In the genomic region with DNA sequence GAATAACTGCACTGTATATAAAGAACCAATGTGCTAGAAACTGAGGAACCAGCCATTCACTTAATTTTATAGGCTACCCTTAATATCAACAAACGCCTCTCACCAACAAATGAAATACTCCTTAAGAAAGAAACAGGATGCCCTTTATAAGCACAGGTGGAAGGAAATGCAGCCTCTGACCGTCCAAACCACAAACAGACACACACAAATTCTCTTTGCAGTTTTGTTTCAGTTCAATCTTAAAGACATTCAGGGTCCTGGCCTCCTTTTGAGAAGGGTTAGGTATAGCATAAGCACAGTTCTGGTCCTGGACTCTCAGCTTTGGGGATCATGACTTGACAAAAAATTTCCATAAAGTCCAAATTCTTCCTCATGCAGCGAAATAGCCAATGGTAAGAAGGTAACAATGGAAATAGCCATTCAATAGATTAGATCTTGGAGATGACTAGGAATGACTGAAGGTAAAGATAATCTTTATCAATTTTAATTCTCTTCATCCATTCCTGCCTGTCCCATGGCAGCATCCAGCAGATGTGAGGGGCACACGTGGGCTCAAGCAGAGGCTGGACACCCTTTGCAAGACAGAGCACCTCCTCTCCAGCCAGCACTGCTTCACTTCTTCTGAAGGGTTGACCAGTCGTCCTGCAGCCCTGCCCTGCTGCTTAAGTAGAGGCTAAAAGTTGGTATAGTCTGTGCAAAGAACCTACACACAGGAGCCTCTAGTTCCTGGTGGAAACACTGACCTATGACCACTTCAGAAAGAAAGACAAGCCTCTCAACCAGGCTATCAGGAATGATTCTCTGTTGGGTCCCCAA, we compare ENCODE assay signal across 17 cellular contexts.
DNase-seq lines count a peak whose midpoint lies in the region; ATAC-seq and TF ChIP-seq lines count a peak whose summit lies in the region.
"Had no signal": no experiment of that assay in that cellular context is flagged by ENCODE, and none has a peak within 500 bp of the region (broad histone marks: within the 10 kb centered on the region; RNA-seq: fewer than 3 reads in every experiment).

No MANE protein-coding gene starts in this region.

- H3K4me3 ChIP-seq in GM08714 (ENCODE audit: low read length) (peak overlapping the region; percentile 58; the same call in 1 of the 2 replicates), esophagus muscularis mucosa (no peak overlapping the region)
- H3K4me3 ChIP-seq: vagina had no signal

- TF ChIP-seq EP300 in esophagus muscularis mucosa (IDR thresholded peaks at IDR 0.05) = no peak

- TF ChIP-seq CTCF in esophagus muscularis mucosa (IDR thresholded peaks at IDR 0.05) = no peak

- intact Hi-C loops in esophagus muscularis mucosa (cut with DNase I) = no loop called here
- intact Hi-C loops in head of caudate nucleus (cut with DNase I) = no loop called here

- H3K27me3 ChIP-seq in esophagus muscularis mucosa = no peaks in the 10 kb centered on the region
- H3K27me3 ChIP-seq: vagina had no signal

- H3K27ac ChIP-seq in esophagus muscularis mucosa (replicated peaks in 1 of 4) = no peak overlapping the region
- H3K27ac ChIP-seq: vagina had no signal

- DNase-seq in esophagus muscularis mucosa (ENCODE audit: extremely low spot score) (peak; percentile 75), NCI-H1930 (lab: John Stamatoyannopoulos, UW) (no peak), head of caudate nucleus (no peak), cerebellar nuclear complex (lab: John Stamatoyannopoulos, UW) (no peak)
- DNase-seq: activated CD4-positive, alpha-beta T cell treated with anti-CD3 and anti-CD28 coated beads, Interleukin-2, amount 50 U/mL, for 48 hours; activated naive CD4-positive, alpha-beta T cell treated with anti-CD3 and anti-CD28 coated beads, Interleukin-2, amount 10 ng/mL, durations not matched to agents 7 days and 5 days; activated T-cell treated with anti-CD3 and anti-CD28 coated beads, Interleukin-2, amount 50 U/mL, for 24 hours; left ventricle myocardium superior; NCI-H146; NCI-H2227 treated with DMSO at 0.1 percent for 48 hours; occipital lobe; stimulated activated CD4-positive, alpha-beta T cell treated with anti-CD3 and anti-CD28 coated beads, Interleukin-2, amount 100 ng/mL, for 24 hours had no signal

- no peaks in the 10 kb centered on the region for H3K36me3 ChIP-seq in esophagus muscularis mucosa
- H3K36me3 ChIP-seq: vagina had no signal

- no peak for TF ChIP-seq POLR2A in esophagus muscularis mucosa (IDR thresholded peaks at IDR 0.05; ENCODE audit: low read depth)

- H3K9me3 ChIP-seq in esophagus muscularis mucosa = no peaks in the 10 kb centered on the region
- H3K9me3 ChIP-seq: vagina had no signal

- 77% methylated on average over 5 of the region's 5 CpGs for WGBS in esophagus muscularis mucosa

- ATAC-seq in GM21423 (IDR thresholded peaks at IDR 0.05; ENCODE audit: unreplicated experiment) = peak; percentile 63
- ATAC-seq in HG03159 (IDR thresholded peaks at IDR 0.05; ENCODE audit: unreplicated experiment) = peak; percentile 45
- ATAC-seq in HG02763 (IDR thresholded peaks at IDR 0.05; ENCODE audit: unreplicated experiment) = no peak
- ATAC-seq: left ventricle myocardium superior had no signal

- H3K4me1 ChIP-seq in esophagus muscularis mucosa = no peaks in the 10 kb centered on the region
- H3K4me1 ChIP-seq: vagina had no signal
